9 cellular contexts compared by ENCODE assay signal in genomic region chr15:51727141-51727897, GRCh38. TPM values are rescaled to one million over a fixed set of nuclear protein-coding genes. Genes with fewer than 3 reads are reported as not detected.
DNase-seq lines count a peak whose midpoint lies in the region; ATAC-seq and TF ChIP-seq lines count a peak whose summit lies in the region.
"Had no signal": no experiment of that assay in that cellular context is flagged by ENCODE, and none has a peak within 500 bp of the region (broad histone marks: within the 10 kb centered on the region; RNA-seq: fewer than 3 reads in every experiment).

No MANE protein-coding gene starts in this region.

- H3K27me3 Mint-ChIP-seq in activated naive CD8-positive, alpha-beta T cell: no peaks in the 10 kb centered on the region
- no peaks in the 10 kb centered on the region for H3K27me3 Mint-ChIP-seq in activated naive CD8-positive, alpha-beta T cell treated with anti-CD3 and anti-CD28 coated beads for 36 hours

- DNase-seq in activated naive CD8-positive, alpha-beta T cell treated with anti-CD3 and anti-CD28 coated beads for 36 hours: no peak
- DNase-seq in MG63 (peak; percentile 15), erythroblast (lab: John Stamatoyannopoulos, UW) (peak; percentile 42 to 44), NCI-H1436 treated with DMSO at 0.1 percent for 48 hours (lab: John Stamatoyannopoulos, UW) (no peak), superior temporal gyrus (ENCODE audit: extremely low spot score) (no peak), COLO668 (lab: John Stamatoyannopoulos, UW; ENCODE audit: unreplicated experiment) (no peak)
- no peak for DNase-seq in stimulated activated naive CD8-positive, alpha-beta T cell treated with anti-CD3 and anti-CD28 coated beads, Interleukin-15, Interleukin-2, amounts not matched to agents 100 U/mL and 50 U/mL, for 24 hours
- DNase-seq: pancreas had no signal

- TF ChIP-seq POLR2A in erythroblast (IDR thresholded peaks at IDR 0.05; ENCODE audit: low read length): no peak

- no peaks in the 10 kb centered on the region for H3K9me3 ChIP-seq in MG63
- H3K9me3 ChIP-seq: pancreas had no signal

- ATAC-seq in stimulated activated naive CD8-positive, alpha-beta T cell treated with anti-CD3 and anti-CD28 coated beads, Interleukin-15, Interleukin-2, amounts not matched to agents 100 U/mL and 50 U/mL, for 24 hours: peak; percentile 68

- peak overlapping the region; percentile 46 for H3K27ac Mint-ChIP-seq in activated naive CD8-positive, alpha-beta T cell
- no peak overlapping the region for H3K27ac Mint-ChIP-seq in activated naive CD8-positive, alpha-beta T cell treated with anti-CD3 and anti-CD28 coated beads for 36 hours

- no peak overlapping the region for H3K4me3 Mint-ChIP-seq in activated naive CD8-positive, alpha-beta T cell
- no peak overlapping the region for H3K4me3 Mint-ChIP-seq in activated naive CD8-positive, alpha-beta T cell treated with anti-CD3 and anti-CD28 coated beads for 36 hours

- no peaks in the 10 kb centered on the region for H3K27me3 ChIP-seq in MG63
- H3K27me3 ChIP-seq: pancreas had no signal

- H3K4me1 Mint-ChIP-seq in activated naive CD8-positive, alpha-beta T cell (ENCODE audit: low read depth): peaks cover 80% of the 10 kb centered on the region
- peaks cover 66% of the 10 kb centered on the region for H3K4me1 Mint-ChIP-seq in activated naive CD8-positive, alpha-beta T cell treated with anti-CD3 and anti-CD28 coated beads for 36 hours

- no peak overlapping the region for H3K4me3 ChIP-seq in MG63
- H3K4me3 ChIP-seq: pancreas had no signal

- peaks cover 5% of the 10 kb centered on the region for H3K36me3 Mint-ChIP-seq in activated naive CD8-positive, alpha-beta T cell
- H3K36me3 Mint-ChIP-seq in activated naive CD8-positive, alpha-beta T cell treated with anti-CD3 and anti-CD28 coated beads for 36 hours: peaks cover 25% of the 10 kb centered on the region

- H3K9me3 Mint-ChIP-seq in activated naive CD8-positive, alpha-beta T cell (ENCODE audit: low read depth): no peaks in the 10 kb centered on the region
- H3K9me3 Mint-ChIP-seq in activated naive CD8-positive, alpha-beta T cell treated with anti-CD3 and anti-CD28 coated beads for 36 hours: no peaks in the 10 kb centered on the region

- H3K36me3 ChIP-seq in MG63: peaks cover 9% of the 10 kb centered on the region
- H3K36me3 ChIP-seq: pancreas had no signal

RNA-seq across cellular contexts. Expression of gene LYSMD2, which starts 10.1 kb away (rescaled TPM):
- total RNA-seq in activated naive CD8-positive, alpha-beta T cell treated with anti-CD3 and anti-CD28 coated beads for 36 hours: 10 to 100 TPM; 23.5 to 24.2 TPM
- 23.3 and 25.2 TPM in 2 replicates for total RNA-seq in MG63 (2014; rRNA removed; shearing (Covaris generic); ENCODE audit: low replicate concordance)

RNA-seq across cellular contexts. Expression of gene TMOD2, which starts 24.1 kb away (rescaled TPM):
- total RNA-seq in activated naive CD8-positive, alpha-beta T cell treated with anti-CD3 and anti-CD28 coated beads for 36 hours: 1 to 10 TPM; 4.2 to 4.8 TPM
- total RNA-seq in MG63 (2014; rRNA removed; shearing (Covaris generic); ENCODE audit: low replicate concordance): 1.3 and 1.4 TPM in 2 replicates

RNA-seq across cellular contexts. Expression of gene SCG3, which starts 46.0 kb away (rescaled TPM):
- not detected for total RNA-seq in activated naive CD8-positive, alpha-beta T cell treated with anti-CD3 and anti-CD28 coated beads for 36 hours
- total RNA-seq in MG63 (2014; rRNA removed; shearing (Covaris generic); ENCODE audit: low replicate concordance): not detected in 2 replicates

Comparison
In these comparisons a context has a peak if more than half of its experiments do, and no peak if none do; other contexts are left out.
1. DNase-seq: peak in MG63 (single experiment) and erythroblast (2 of 2); none in activated naive CD8-positive, alpha-beta T cell treated with anti-CD3 and anti-CD28 coated beads for 36 hours (single experiment), stimulated activated naive CD8-positive, alpha-beta T cell treated with anti-CD3 and anti-CD28 coated beads, Interleukin-15, Interleukin-2, amounts not matched to agents 100 U/mL and 50 U/mL, for 24 hours (single experiment), NCI-H1436 treated with DMSO at 0.1 percent for 48 hours (single experiment), superior temporal gyrus (single experiment) and COLO668 (single experiment).